18 cellular contexts compared by ENCODE assay signal in genomic region chr4:52843351-52843750, GRCh38.
"Had no signal": no experiment of that assay in that cellular context is flagged by ENCODE, and none has a peak within 500 bp of the region (broad histone marks: within the 10 kb centered on the region; RNA-seq: fewer than 3 reads in every experiment).

No MANE protein-coding gene starts in this region.

- H3K4me3 ChIP-seq: colonic mucosa, lung, prostate gland, upper lobe of left lung had no signal

- H3K4me3 Mint-ChIP-seq: activated CD4-positive, alpha-beta memory T cell treated with anti-CD3 and anti-CD28 coated beads, Interleukin-2, amount 10 ng/mL, durations not matched to agents 7 days and 5 days; activated T-cell treated with anti-CD3 and anti-CD28 coated beads, Interleukin-2, amount 50 U/mL, for 4 hours; stimulated activated naive CD8-positive, alpha-beta T cell treated with anti-CD3 and anti-CD28 coated beads, Interleukin-15, amount 100 ng/mL, for 72 hours had no signal

- H3K27ac Mint-ChIP-seq: activated CD4-positive, alpha-beta memory T cell treated with anti-CD3 and anti-CD28 coated beads, Interleukin-2, amount 10 ng/mL, durations not matched to agents 7 days and 5 days had no signal

- H3K27me3 ChIP-seq: colonic mucosa, upper lobe of left lung had no signal

- H3K4me1 Mint-ChIP-seq: stimulated activated naive CD8-positive, alpha-beta T cell treated with anti-CD3 and anti-CD28 coated beads, Interleukin-15, amount 100 ng/mL, for 72 hours had no signal

- DNase-seq: activated CD4-positive, alpha-beta memory T cell treated with anti-CD3 and anti-CD28 coated beads, Interleukin-2, amount 10 ng/mL, durations not matched to agents 7 days and 5 days; activated CD4-positive, alpha-beta T cell treated with anti-CD3 and anti-CD28 coated beads for 4 hours; activated gamma-delta T cell; activated T-cell treated with anti-CD3 and anti-CD28 coated beads, Interleukin-2, amount 50 U/mL, for 4 hours; amniotic stem cell; central memory CD4-positive, alpha-beta T cell; colonic mucosa; left colon; small intestine; stimulated activated CD4-positive, alpha-beta T cell treated with anti-CD3 and anti-CD28 coated beads, Interleukin-4, amount 100 ng/mL, for 4 hours; stimulated activated CD8-positive, alpha-beta memory T cell treated with anti-CD3 and anti-CD28 coated beads, Interleukin-4, amount 100 ng/mL, for 48 hours; stimulated activated naive CD8-positive, alpha-beta T cell treated with anti-CD3 and anti-CD28 coated beads, Interleukin-15, amount 100 ng/mL, for 72 hours; upper lobe of left lung; WERI-Rb-1 had no signal

- H3K27ac ChIP-seq: colonic mucosa, prostate gland, upper lobe of left lung, WERI-Rb-1 had no signal

- H3K36me3 ChIP-seq: colonic mucosa, prostate gland, upper lobe of left lung, WERI-Rb-1 had no signal

- H3K9me3 Mint-ChIP-seq: activated CD4-positive, alpha-beta memory T cell treated with anti-CD3 and anti-CD28 coated beads, Interleukin-2, amount 10 ng/mL, durations not matched to agents 7 days and 5 days; activated naive CD4-positive, alpha-beta T cell treated with anti-CD3 and anti-CD28 coated beads, Interleukin-2, amount 50 U/mL, for 72 hours; activated T-cell treated with anti-CD3 and anti-CD28 coated beads, Interleukin-2, amount 50 U/mL, for 4 hours; stimulated activated naive CD8-positive, alpha-beta T cell treated with anti-CD3 and anti-CD28 coated beads, Interleukin-15, amount 100 ng/mL, for 72 hours had no signal

- ATAC-seq: activated T-cell treated with anti-CD3 and anti-CD28 coated beads, Interleukin-2, amount 50 U/mL, for 4 hours; esophagus mucosa; left colon; stimulated activated naive CD8-positive, alpha-beta T cell treated with anti-CD3 and anti-CD28 coated beads, Interleukin-15, amount 100 ng/mL, for 72 hours had no signal

- H3K36me3 Mint-ChIP-seq: activated naive CD4-positive, alpha-beta T cell treated with anti-CD3 and anti-CD28 coated beads, Interleukin-2, amount 50 U/mL, for 72 hours had no signal

- H3K9me3 ChIP-seq: colonic mucosa, prostate gland, upper lobe of left lung had no signal

- H3K4me1 ChIP-seq: colonic mucosa, prostate gland had no signal
